Comparison of ENCODE assay signal across 6 cellular contexts in the genomic region with DNA sequence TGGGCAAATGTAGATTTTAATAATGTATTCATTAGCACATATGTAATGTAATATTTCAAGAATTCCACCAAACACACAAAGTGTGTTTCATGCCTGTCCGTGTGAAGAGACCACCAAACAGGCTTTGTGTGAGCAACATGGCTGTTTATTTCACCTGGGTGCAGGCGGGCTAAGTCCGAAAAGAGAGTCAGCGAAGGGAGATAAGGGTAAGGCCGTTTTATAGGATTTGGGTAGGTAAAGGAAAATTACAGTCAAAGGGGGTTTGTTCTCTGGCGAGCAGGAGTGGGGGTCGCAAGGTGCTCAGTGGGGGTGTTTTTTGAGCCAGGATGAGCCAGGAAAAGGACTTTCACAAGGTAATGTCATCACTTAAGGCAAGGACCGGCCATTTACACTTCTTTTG.
DNase-seq lines count a peak whose midpoint lies in the region; TF ChIP-seq lines count a peak whose summit lies in the region.
"Not testable (repeated sequence)": the region's sequence is repeated elsewhere in the genome, so short reads cannot be mapped to it uniquely, and the experiment has no call there.

No MANE protein-coding gene starts in this region.

- H3K36me3 Mint-ChIP-seq in endodermal cell (ENCODE audit: low read depth), result not testable (repeated sequence)

- H3K36me3 ChIP-seq in H7 (replicated peaks; ENCODE audit: control insufficient read depth, insufficient read depth, low read length), result peaks cover 12% of the 10 kb centered on the region
- H3K36me3 ChIP-seq in HUES6 (ENCODE audit: control insufficient read depth, insufficient read depth, low read length), result peaks cover 54% of the 10 kb centered on the region
- H3K36me3 ChIP-seq in NT2/D1 (ENCODE audit: insufficient read depth, insufficient read length, low read length), result peaks cover 14% of the 10 kb centered on the region
- not testable (repeated sequence) for H3K36me3 ChIP-seq in endodermal cell (ENCODE audit: control insufficient read depth, insufficient read depth, low read length)

- not testable (repeated sequence) for DNase-seq in H7; NT2/D1 (ENCODE audit: low read depth, low spot score); endodermal cell

- H3K4me3 ChIP-seq in H7 (ENCODE audit: insufficient read depth, low read depth, low read length), result peak overlapping the region; percentile 38
- H3K4me3 ChIP-seq in HUES6 (ENCODE audit: low read depth, low read length), result peak overlapping the region; percentile 66
- peak overlapping the region; percentile 38 for H3K4me3 ChIP-seq in NT2/D1 (ENCODE audit: insufficient read length, low read depth)
- H3K4me3 ChIP-seq in endodermal cell (ENCODE audit: low read length), result not testable (repeated sequence)
- peak overlapping the region; percentile 47 for H3K4me3 ChIP-seq in iPS-11a (ENCODE audit: low read depth, low read length)
- peak overlapping the region; percentile 41 for H3K4me3 ChIP-seq in iPS-18c (ENCODE audit: insufficient read depth, low read depth, low read length)

- WGBS in endodermal cell (ENCODE audit: insufficient coverage in 1 of 2, insufficient read length in 1 of 2), 2 experiments, result 39 to 40% methylated on average over 1 to 5 of the region's 8 CpGs

- peaks cover 52% of the 10 kb centered on the region for H3K4me1 Mint-ChIP-seq in endodermal cell

- peak overlapping the region; percentile 89 for H3K27ac Mint-ChIP-seq in endodermal cell

- H3K27me3 Mint-ChIP-seq in endodermal cell (ENCODE audit: insufficient read depth), result not testable (repeated sequence)

- TF ChIP-seq CTCF in endodermal cell (conservative IDR thresholded peaks at IDR 0.05), result not testable (repeated sequence)

- H3K9me3 Mint-ChIP-seq in endodermal cell, result not testable (repeated sequence)

- H3K27me3 ChIP-seq in H7 (ENCODE audit: control insufficient read depth, insufficient read depth, low read length); HUES6 (ENCODE audit: control insufficient read depth, insufficient read depth, low read length); NT2/D1 (ENCODE audit: insufficient read depth, insufficient read length); endodermal cell (ENCODE audit: control insufficient read depth, insufficient read depth, low read length, poor library complexity, severe bottlenecking): not testable (repeated sequence)

- peak overlapping the region; percentile 96 for H3K27ac ChIP-seq in HUES6 (ENCODE audit: low read depth, low read length)
- not testable (repeated sequence) for H3K27ac ChIP-seq in endodermal cell (ENCODE audit: low read depth, low read length)

- not testable (repeated sequence) for H3K9me3 ChIP-seq in HUES6 (ENCODE audit: control insufficient read depth, insufficient read depth, low read depth, low read length); NT2/D1 (ENCODE audit: insufficient read depth, low read length); endodermal cell (ENCODE audit: control insufficient read depth, low read length); iPS-18c (ENCODE audit: control insufficient read depth, insufficient read depth, low read length)

- H3K9ac ChIP-seq in HUES6 (ENCODE audit: low read length), result peak overlapping the region; percentile 85
- peak overlapping the region; percentile 61 for H3K9ac ChIP-seq in NT2/D1 (ENCODE audit: insufficient read length, low read depth)
- not testable (repeated sequence) for H3K9ac ChIP-seq in endodermal cell (ENCODE audit: extremely low read depth, low read length, poor library complexity, severe bottlenecking)

- H3K4me1 ChIP-seq in HUES6 (ENCODE audit: control insufficient read depth, insufficient read depth, low read length), result peaks cover 24% of the 10 kb centered on the region
- H3K4me1 ChIP-seq in NT2/D1 (ENCODE audit: insufficient read depth, insufficient read length); endodermal cell (ENCODE audit: control insufficient read depth, insufficient read depth, low read length): not testable (repeated sequence)

- peak overlapping the region; percentile 43 for H3K4me3 Mint-ChIP-seq in endodermal cell
